In genomic region chr14:80585506-80585835, GRCh38 we compare ENCODE assay signal across 21 cellular contexts.
DNase-seq lines count a peak whose midpoint lies in the region; ATAC-seq, FAIRE-seq and TF ChIP-seq lines count a peak whose summit lies in the region.
"Had no signal": no experiment of that assay in that cellular context is flagged by ENCODE, and none has a peak within 500 bp of the region (broad histone marks: within the 10 kb centered on the region; RNA-seq: fewer than 3 reads in every experiment).

No MANE protein-coding gene starts in this region.

- no peak overlapping the region for H3K9ac ChIP-seq in keratinocyte (ENCODE audit: control insufficient read depth, extremely low read depth, insufficient read depth, low read length)
- H3K9ac ChIP-seq: BLaER1 had no signal

- H3K9me1 ChIP-seq in keratinocyte (ENCODE audit: control insufficient read depth, extremely low read depth, insufficient read depth, low read length), result no peaks in the 10 kb centered on the region

- H4K20me1 ChIP-seq in keratinocyte (ENCODE audit: control insufficient read depth, extremely low read depth, insufficient read depth, low read length), result no peaks in the 10 kb centered on the region
- H4K20me1 ChIP-seq: BLaER1 had no signal

- ATAC-seq in A549 (no peak; a peak in 1 of 6 replicates), GM21723 (IDR thresholded peaks at IDR 0.05; ENCODE audit: unreplicated experiment) (no peak), mucosa of descending colon (no peak)
- ATAC-seq: GM12878 had no signal

- H3K27ac ChIP-seq in A549 (peak overlapping the region; percentile 8 to 57; a peak in 4 of 6 replicates), keratinocyte (ENCODE audit: control insufficient read depth, insufficient read depth, low read length) (peak overlapping the region; percentile 45)
- H3K27ac ChIP-seq: BLaER1 had no signal

- FAIRE-seq in A549 (lab: Jason Lieb, UNC) (no peak), keratinocyte (lab: Jason Lieb, UNC) (peak; percentile 13)
- FAIRE-seq: GM12878, H1 had no signal

- DNase-seq in A549 (ENCODE audit: low read depth in 1 of 2, low spot score in 1 of 2), result no peak
- DNase-seq in NCI-H226, result peak; percentile 16
- DNase-seq in choroid plexus epithelial cell (ENCODE audit: low read depth), result peak; percentile 41
- DNase-seq in keratinocyte (ENCODE audit: low read depth, low spot score), result no peak
- DNase-seq in iPS-NIHi7 (ENCODE audit: extremely low spot score), result no peak
- no peak for DNase-seq in mucosa of descending colon
- DNase-seq in CD14-positive monocyte (ENCODE audit: low spot score), result no peak
- DNase-seq: CD8-positive, alpha-beta memory T cell; DND-41; GDM1; HFFc6; KG1; NCI-H1436; NCI-H2029 treated with DMSO at 0.1 percent for 48 hours; NCI-H510A; NCI-H82; Right ventricle myocardium superior had no signal

- no peaks in the 10 kb centered on the region for H3K4me1 Mint-ChIP-seq in CD14-positive monocyte

- WGBS in A549 (ENCODE audit: missing lambda C conversion rate), result 85% methylated on average over 1 of the region's 1 CpG

- H3K4me3 ChIP-seq in A549 (no peak overlapping the region), choroid plexus epithelial cell (ENCODE audit: low read depth, low read length) (no peak overlapping the region), keratinocyte (ENCODE audit: control insufficient read depth in 2 of 3, extremely low read depth in 1 of 3, insufficient read depth in 2 of 3, low read depth in 1 of 3, low read length in 3 of 3) (no peak overlapping the region), mucosa of descending colon (no peak overlapping the region)
- H3K4me3 ChIP-seq: BLaER1, GM12878 had no signal

- no peaks in the 10 kb centered on the region for H3K27me3 Mint-ChIP-seq in CD14-positive monocyte (ENCODE audit: low read depth in 3 of 3)
- H3K27me3 Mint-ChIP-seq: CD8-positive, alpha-beta memory T cell had no signal

- H3K4me2 ChIP-seq in A549, result peak overlapping the region; percentile 52
- peak overlapping the region; percentile 56 for H3K4me2 ChIP-seq in keratinocyte (ENCODE audit: control insufficient read depth, extremely low read depth, insufficient read depth, low read depth, low read length)
- H3K4me2 ChIP-seq: BLaER1 had no signal

- H3K9me3 Mint-ChIP-seq in CD14-positive monocyte, result peaks cover 0 to 3% (median 0%) of the 10 kb centered on the region in 7 donors

- no peak for TF ChIP-seq RAD21 in A549 (conservative IDR thresholded peaks at IDR 0.05 in 1 of 2, IDR thresholded peaks at IDR 0.05 in 1 of 2)

- no peak for TF ChIP-seq CTCF in A549 (IDR thresholded peaks at IDR 0.05)
- TF ChIP-seq CTCF in choroid plexus epithelial cell (conservative IDR thresholded peaks at IDR 0.05; ENCODE audit: low read depth, low read length), result no peak
- no peak for TF ChIP-seq CTCF in keratinocyte (optimal IDR thresholded peaks at IDR 0.05 in 1 of 3, IDR thresholded peaks at IDR 0.05 in 1 of 3, conservative IDR thresholded peaks at IDR 0.05 in 1 of 3; ENCODE audit: extremely low read depth in 1 of 3, insufficient read depth in 2 of 3, low read length in 3 of 3)
- no peak for TF ChIP-seq CTCF in mucosa of descending colon (IDR thresholded peaks at IDR 0.05)
- TF ChIP-seq CTCF in CD14-positive monocyte (IDR thresholded peaks at IDR 0.05), result no peak

- POLR2A ChIA-PET in A549 (lab: Yijun Ruan, JAX), result no interaction called here

- H3K36me3 ChIP-seq in keratinocyte (ENCODE audit: control insufficient read depth in 2 of 2, extremely low read depth in 1 of 2, insufficient read depth in 2 of 2, low read length in 2 of 2) (no peaks in the 10 kb centered on the region), mucosa of descending colon (ENCODE audit: low read depth) (no peaks in the 10 kb centered on the region)
- H3K36me3 ChIP-seq: BLaER1 had no signal

- H3K27ac Mint-ChIP-seq in CD14-positive monocyte, result no peak overlapping the region
- H3K27ac Mint-ChIP-seq: CD8-positive, alpha-beta memory T cell; HFFc6 had no signal

- H3K9me3 ChIP-seq in A549 (no peaks in the 10 kb centered on the region), keratinocyte (ENCODE audit: control insufficient read depth, low read depth, low read length) (no peaks in the 10 kb centered on the region), mucosa of descending colon (no peaks in the 10 kb centered on the region)

- H3K4me3 Mint-ChIP-seq in CD14-positive monocyte, result no peak overlapping the region
- H3K4me3 Mint-ChIP-seq: CD8-positive, alpha-beta memory T cell; HFFc6 had no signal

- CTCF ChIA-PET in A549 (lab: Yijun Ruan, JAX), result interaction anchor here (0.9 to 2.6 kb wide), 4 partner anchors 11 to 529 kb away, joined by 3 to 12 read pairs (median 4); no protein-coding TSS in a partner anchor

- no peak overlapping the region for H2AFZ ChIP-seq in keratinocyte (ENCODE audit: control insufficient read depth, low read length)

- no peaks in the 10 kb centered on the region for H3K27me3 ChIP-seq in keratinocyte (ENCODE audit: control insufficient read depth, extremely low read depth, insufficient read depth, low read length)
- H3K27me3 ChIP-seq: BLaER1 had no signal

- no peaks in the 10 kb centered on the region for H3K36me3 Mint-ChIP-seq in CD14-positive monocyte

- TF ChIP-seq EP300 in A549 (IDR thresholded peaks at IDR 0.05), result no peak

- no peaks in the 10 kb centered on the region for H3K79me2 ChIP-seq in keratinocyte (ENCODE audit: control insufficient read depth, insufficient read depth, low read length)

- no peak for TF ChIP-seq POLR2A in A549 (IDR thresholded peaks at IDR 0.05; ENCODE audit: low read length)

- intact Hi-C loops in mucosa of descending colon (cut with DNase I, micrococcal nuclease) (no loop called here), CD14-positive monocyte (cut with micrococcal nuclease) (no loop called here)

- peaks cover 21% of the 10 kb centered on the region for H3K4me1 ChIP-seq in A549
- H3K4me1 ChIP-seq in keratinocyte (ENCODE audit: control insufficient read depth, extremely low read depth, insufficient read depth, low read length), result peaks cover 12% of the 10 kb centered on the region
- H3K4me1 ChIP-seq in mucosa of descending colon (ENCODE audit: low read depth), result no peaks in the 10 kb centered on the region
- H3K4me1 ChIP-seq: BLaER1 had no signal

- dilution Hi-C loops in keratinocyte (cut with MboI; ENCODE audit: extremely low pct_ligation_motif_present, low sequenced_read_pairs), result no loop called here

TF ChIP-seq in A549, 52 proteins besides CTCF, POLR2A, EP300 and RAD21:
- no peak for TF ChIP-seq TP53 (CRISPR knock-in tag; IDR thresholded peaks at IDR 0.05)
- TF ChIP-seq JUNB (IDR thresholded peaks at IDR 0.05), result no peak
- TF ChIP-seq TFCP2L1 (CRISPR knock-in tag; IDR thresholded peaks at IDR 0.05), result no peak
- TF ChIP-seq CBX2 (IDR thresholded peaks at IDR 0.05; ENCODE audit: borderline replicate concordance, low read depth), result no peak
- TF ChIP-seq PHF8 (IDR thresholded peaks at IDR 0.05; ENCODE audit: borderline replicate concordance, low read depth), result no peak
- no peak for TF ChIP-seq HEYL (CRISPR knock-in tag; IDR thresholded peaks at IDR 0.05)
- TF ChIP-seq RCOR1 (IDR thresholded peaks at IDR 0.05; ENCODE audit: low read depth, low read length), result no peak
- TF ChIP-seq CEBPB (IDR thresholded peaks at IDR 0.05), result no peak
- no peak for TF ChIP-seq HOXB13 (CRISPR knock-in tag; IDR thresholded peaks at IDR 0.05; ENCODE audit: low read depth)
- TF ChIP-seq RFX5 (IDR thresholded peaks at IDR 0.05), result no peak
- TF ChIP-seq FOSB (CRISPR knock-in tag; IDR thresholded peaks at IDR 0.05), result no peak
- no peak for TF ChIP-seq HOXA7 (CRISPR knock-in tag; IDR thresholded peaks at IDR 0.05)
- no peak for TF ChIP-seq PBX3 (IDR thresholded peaks at IDR 0.05)

Comparison
In these comparisons a context has a peak if more than half of its experiments do, and no peak if none do; other contexts are left out.
1. DNase-seq: peak in NCI-H226 (single experiment) and choroid plexus epithelial cell (single experiment); none in A549 (0 of 2), keratinocyte (single experiment), iPS-NIHi7 (single experiment), mucosa of descending colon (0 of 3) and CD14-positive monocyte (single experiment).